Comparison of ENCODE assay signal across 8 cellular contexts in the genomic region with DNA sequence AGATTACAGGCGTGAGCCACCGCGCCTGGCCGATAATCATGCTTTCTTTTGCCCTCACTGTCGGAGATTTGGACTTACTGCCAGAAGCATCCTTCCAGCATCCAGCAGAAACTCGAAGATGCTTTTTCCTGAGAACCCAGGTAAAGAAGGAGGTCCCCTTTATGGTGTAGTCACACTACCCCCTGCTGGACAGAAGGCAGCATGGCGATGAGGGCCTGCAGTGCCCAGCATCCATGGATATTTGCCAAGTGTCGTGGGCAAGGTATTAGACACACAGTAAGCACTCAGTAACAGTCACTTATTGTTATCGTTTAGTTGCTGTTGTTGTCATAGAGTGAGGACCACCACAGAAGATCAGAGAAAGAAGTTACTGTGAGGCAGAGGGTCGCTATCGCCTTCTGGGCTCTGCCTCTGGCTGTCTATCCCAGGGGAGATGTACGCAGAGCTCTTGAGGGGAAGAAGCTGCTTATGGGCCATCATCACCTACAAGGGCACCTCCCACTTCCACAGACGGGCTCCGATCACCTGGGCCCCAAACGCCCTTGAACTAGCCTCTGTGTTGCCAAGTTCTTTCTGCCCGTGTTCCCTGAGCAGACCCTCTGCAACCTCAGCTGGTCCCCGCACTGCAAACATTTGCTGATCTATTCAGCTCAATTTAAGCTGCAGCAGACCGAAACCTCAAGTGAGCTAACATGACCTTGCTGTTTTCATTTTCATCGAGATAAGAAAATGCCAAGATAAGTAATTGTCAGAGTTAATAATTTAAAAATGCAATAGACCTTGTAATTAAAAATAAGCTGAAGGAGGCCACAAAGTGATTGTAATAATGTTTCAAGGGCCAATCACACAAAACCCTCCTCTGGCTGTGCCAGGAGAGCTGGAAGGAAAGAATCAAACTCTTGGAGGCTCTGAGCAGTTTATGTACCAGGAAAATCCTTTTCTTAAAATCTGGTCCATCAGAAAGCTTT. TPM values are rescaled to one million over a fixed set of nuclear protein-coding genes. Genes with fewer than 3 reads are reported as not detected.
A peak's percentile ranks its signal among the peaks of the same experiment; 100 is the strongest.
DNase-seq lines count a peak whose midpoint lies in the region; ATAC-seq and TF ChIP-seq lines count a peak whose summit lies in the region.

No MANE protein-coding gene starts in this region.

- H3K27ac ChIP-seq in right cardiac atrium (ENCODE audit: low read length) = no peak overlapping the region
- H3K27ac ChIP-seq in smooth muscle cell (ENCODE audit: low read depth) = no peak overlapping the region

- H3K9me3 Mint-ChIP-seq in Caco-2 (ENCODE audit: unreplicated experiment) (no peaks in the 10 kb centered on the region), immature natural killer cell (no peaks in the 10 kb centered on the region)
- no peaks in the 10 kb centered on the region for H3K9me3 Mint-ChIP-seq in activated naive CD4-positive, alpha-beta T cell treated with anti-CD3 and anti-CD28 coated beads, Interleukin-2, amount 50 U/mL, for 72 hours

- H3K9me3 ChIP-seq in Caco-2 (no peaks in the 10 kb centered on the region), HAP-1 (no peaks in the 10 kb centered on the region), right cardiac atrium (ENCODE audit: control insufficient read depth, low read length) (no peaks in the 10 kb centered on the region), smooth muscle cell (replicated peaks; ENCODE audit: low read depth) (no peaks in the 10 kb centered on the region)

- no peak overlapping the region for H3K4me3 ChIP-seq in Caco-2 (ENCODE audit: low read depth, low read length)
- no peak overlapping the region for H3K4me3 ChIP-seq in HAP-1
- no peak overlapping the region for H3K4me3 ChIP-seq in right cardiac atrium (ENCODE audit: low read length)
- no peak overlapping the region for H3K4me3 ChIP-seq in smooth muscle cell

- CTCF ChIA-PET in Caco-2 (lab: Charles Lee) = interaction anchor here (1.0 kb wide), 1 partner anchor 521 kb away, joined by 4 read pairs; no protein-coding TSS in a partner anchor

- WGBS in right cardiac atrium = 59% methylated on average over 19 of the region's 19 CpGs
- 74% methylated on average over 19 of the region's 19 CpGs for WGBS in smooth muscle cell (ENCODE audit: low lambda C conversion rate)

- H3K27me3 Mint-ChIP-seq in Caco-2 (ENCODE audit: insufficient read depth, unreplicated experiment) (no peaks in the 10 kb centered on the region), immature natural killer cell (ENCODE audit: low read depth in 3 of 3) (peaks cover 3 to 6% (median 6%) of the 10 kb centered on the region in 3 donors)

- no peaks in the 10 kb centered on the region for H3F3A ChIP-seq in smooth muscle cell (ENCODE audit: low read depth)

- H3K27me3 ChIP-seq in Caco-2 (replicated peaks; ENCODE audit: control insufficient read depth, insufficient read depth, low read length) (no peaks in the 10 kb centered on the region), HAP-1 (ENCODE audit: low read depth) (no peaks in the 10 kb centered on the region), right cardiac atrium (ENCODE audit: control insufficient read depth, insufficient read depth) (no peaks in the 10 kb centered on the region), smooth muscle cell (ENCODE audit: low read depth) (no peaks in the 10 kb centered on the region)

- H3K4me2 ChIP-seq in smooth muscle cell = no peak overlapping the region

- intact Hi-C loops in Caco-2 (cut with micrococcal nuclease; ENCODE audit: unreplicated experiment) (loop anchor here (1.0 to 5.0 kb wide), 5 partner anchors 62 to 521 kb away; no protein-coding TSS in a partner anchor), right cardiac atrium (cut with DNase I) (loop anchor here in 2 of 4 donors (5.0 kb wide), 2 partner anchors 517 to 522 kb away; no protein-coding TSS in a partner anchor)

- H3K4me1 ChIP-seq in Caco-2 (peaks cover 2% of the 10 kb centered on the region), HAP-1 (no peaks in the 10 kb centered on the region), right cardiac atrium (ENCODE audit: control insufficient read depth, insufficient read depth, low read length) (peaks cover 5% of the 10 kb centered on the region), smooth muscle cell (ENCODE audit: low read depth) (no peaks in the 10 kb centered on the region)

- no peaks in the 10 kb centered on the region for H3K36me3 ChIP-seq in Caco-2 (ENCODE audit: control insufficient read depth, insufficient read depth, low read length)
- H3K36me3 ChIP-seq in HAP-1 (replicated peaks) = no peaks in the 10 kb centered on the region
- no peaks in the 10 kb centered on the region for H3K36me3 ChIP-seq in smooth muscle cell (ENCODE audit: low read depth)

- peak; percentile 63 to 79 for TF ChIP-seq CTCF in Caco-2 (IDR thresholded peaks at IDR 0.05; ENCODE audit: insufficient read depth in 1 of 2, low read depth in 1 of 2, low read length in 1 of 2, severe bottlenecking in 1 of 2, unreplicated experiment in 1 of 2)
- peak; percentile 53 for TF ChIP-seq CTCF in smooth muscle cell (IDR thresholded peaks at IDR 0.05; ENCODE audit: borderline replicate concordance, insufficient read depth, poor library complexity, severe bottlenecking)

- peak; percentile 59 to 69 for DNase-seq in Caco-2
- peak; percentile 30 to 73 for DNase-seq in HAP-1 (ENCODE audit: low spot score in 2 of 2)
- peak; percentile 68 to 87 for DNase-seq in NCI-H524 (lab: John Stamatoyannopoulos, UW)
- peak in 1 of 2 donors; percentile 64 for DNase-seq in activated naive CD4-positive, alpha-beta T cell treated with anti-CD3 and anti-CD28 coated beads, Interleukin-2, amount 50 U/mL, for 72 hours (ENCODE audit: low spot score in 2 of 2)
- DNase-seq in right cardiac atrium = peak in 1 of 3 donors; percentile 37
- no peak for DNase-seq in smooth muscle cell (lab: John Stamatoyannopoulos, UW; ENCODE audit: unreplicated experiment)
- DNase-seq in immature natural killer cell = no peak

- no peaks in the 10 kb centered on the region for H3K36me3 Mint-ChIP-seq in Caco-2 (ENCODE audit: insufficient read depth, unreplicated experiment)
- H3K36me3 Mint-ChIP-seq in activated naive CD4-positive, alpha-beta T cell treated with anti-CD3 and anti-CD28 coated beads, Interleukin-2, amount 50 U/mL, for 72 hours = no peaks in the 10 kb centered on the region
- no peaks in the 10 kb centered on the region for H3K36me3 Mint-ChIP-seq in immature natural killer cell

- H3K27ac Mint-ChIP-seq in Caco-2 (ENCODE audit: unreplicated experiment) (no peak overlapping the region), immature natural killer cell (no peak overlapping the region)
- no peak overlapping the region for H3K27ac Mint-ChIP-seq in activated naive CD4-positive, alpha-beta T cell treated with anti-CD3 and anti-CD28 coated beads, Interleukin-2, amount 50 U/mL, for 72 hours

- in situ Hi-C loops in HAP-1 (cut with MboI; ENCODE audit: low sequenced_read_pairs) = loop anchor here (25.0 kb wide), 1 partner anchor 832 kb away; no protein-coding TSS in a partner anchor

- no peak overlapping the region for H3K9ac ChIP-seq in smooth muscle cell (ENCODE audit: low read depth)

- H3K4me1 Mint-ChIP-seq in Caco-2 (ENCODE audit: low read depth, unreplicated experiment) (no peaks in the 10 kb centered on the region), immature natural killer cell (no peaks in the 10 kb centered on the region)

- ATAC-seq in activated naive CD4-positive, alpha-beta T cell treated with anti-CD3 and anti-CD28 coated beads, Interleukin-2, amount 50 U/mL, for 72 hours = peak; percentile 57 to 70
- peak; percentile 37 to 58 for ATAC-seq in right cardiac atrium
- ATAC-seq in GM18870 (IDR thresholded peaks at IDR 0.05; ENCODE audit: unreplicated experiment) = no peak

- POLR2A ChIA-PET in Caco-2 (lab: Charles Lee) = no interaction called here

- H3K4me3 Mint-ChIP-seq in Caco-2 (ENCODE audit: unreplicated experiment) (no peak overlapping the region), immature natural killer cell (no peak overlapping the region)

- no peak overlapping the region for H2AFZ ChIP-seq in smooth muscle cell (ENCODE audit: low read depth)

- no TSS peak for BruUV-seq in Caco-2 (replicated peaks; lab: Mats Ljungman, UMichigan)

- no peaks in the 10 kb centered on the region for H3K79me2 ChIP-seq in smooth muscle cell (ENCODE audit: low read depth)

- no peaks in the 10 kb centered on the region for H4K20me1 ChIP-seq in smooth muscle cell (ENCODE audit: low read depth)

RNA-seq across cellular contexts. Expression of a gene that starts 23.9 kb away (rescaled TPM):
- 35.6 and 41.4 TPM in 2 replicates for total RNA-seq in Caco-2 (2022)
- total RNA-seq in activated naive CD4-positive, alpha-beta T cell treated with anti-CD3 and anti-CD28 coated beads, Interleukin-2, amount 50 U/mL, for 72 hours = 10 to 100 TPM; 20.6 to 28.1 TPM
- 10 to 100 TPM; 25.8 to 32.0 (median 28.7) TPM for total RNA-seq in right cardiac atrium
- polyA plus RNA-seq in right cardiac atrium = 29.6 TPM
- total RNA-seq in smooth muscle cell = 128 and 169 TPM in 2 replicates
- polyA plus RNA-seq in smooth muscle cell = 64.9 and 66.1 TPM in 2 replicates
- polyA plus RNA-seq in immature natural killer cell = 10 to 100 TPM; 30.0 to 30.6 (median 30.3) TPM

Comparison
In these comparisons a context has a peak if more than half of its experiments do, and no peak if none do; other contexts are left out.
1. DNase-seq: peak in Caco-2 (2 of 2), HAP-1 (2 of 2) and NCI-H524 (2 of 2); none in smooth muscle cell (single experiment) and immature natural killer cell (0 of 3).